ENCODE assay signal across 8 cellular contexts in the genomic region with DNA sequence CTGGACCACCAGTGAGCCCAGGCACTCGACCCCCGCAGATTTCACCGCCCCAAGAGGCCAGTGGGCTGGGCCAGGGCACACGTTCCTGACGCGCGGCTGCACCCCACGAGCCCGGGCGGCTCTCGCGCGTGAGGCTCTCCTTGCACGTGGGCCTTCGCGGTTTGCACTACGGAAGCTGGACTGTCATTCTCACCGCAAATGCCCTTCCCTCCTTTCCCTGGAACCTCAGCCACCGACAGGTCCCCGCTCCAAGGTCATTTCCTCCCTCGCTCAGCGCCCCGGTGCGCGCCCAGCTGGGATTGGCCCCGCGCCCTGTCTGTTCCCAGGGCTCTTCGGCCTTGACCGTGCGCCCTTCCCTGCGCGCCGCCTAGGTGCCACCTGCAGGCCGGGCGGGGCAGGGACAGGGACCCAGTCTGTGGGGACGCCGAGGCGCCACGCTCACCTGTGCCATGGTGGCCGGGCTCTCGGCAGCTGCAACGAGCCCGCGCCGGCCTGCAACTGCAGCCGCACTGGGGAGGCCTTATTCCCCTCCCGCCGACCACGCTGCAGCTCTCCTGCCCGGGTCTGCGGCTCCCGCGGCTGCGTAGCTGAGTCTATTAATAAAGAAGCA. TPM values are rescaled to one million over a fixed set of nuclear protein-coding genes. Genes with fewer than 3 reads are reported as not detected.
DNase-seq lines count a peak whose midpoint lies in the region; ATAC-seq and TF ChIP-seq lines count a peak whose summit lies in the region.

No MANE protein-coding gene starts in this region.

- TF ChIP-seq CTCF in endodermal cell (conservative IDR thresholded peaks at IDR 0.05): peak; percentile 87
- peak in 2 of 3 experiments; percentile 18 to 33 for TF ChIP-seq CTCF in testis (IDR thresholded peaks at IDR 0.05)

- peaks cover 16% of the 10 kb centered on the region for H3K4me1 Mint-ChIP-seq in endodermal cell
- H3K4me1 Mint-ChIP-seq in naive thymus-derived CD8-positive, alpha-beta T cell: peaks cover 11 to 34% (median 27%) of the 10 kb centered on the region in 4 donors

- DNase-seq in NCI-H345 (lab: John Stamatoyannopoulos, UW) (peak; percentile 83), endodermal cell (peak; percentile 96), testis (peak; percentile 70)
- peak; percentile 78 to 83 for DNase-seq in activated CD4-positive, alpha-beta T cell treated with anti-CD3 and anti-CD28 coated beads, Interleukin-2, amount 50 U/mL, for 48 hours
- peak; percentile 59 to 82 (median 69) for DNase-seq in naive thymus-derived CD8-positive, alpha-beta T cell

- H3K27ac Mint-ChIP-seq in endodermal cell: no peak overlapping the region
- peak overlapping the region; percentile 37 to 95 (median 82) for H3K27ac Mint-ChIP-seq in naive thymus-derived CD8-positive, alpha-beta T cell

- H3K36me3 Mint-ChIP-seq in endodermal cell (ENCODE audit: low read depth): no peaks in the 10 kb centered on the region
- H3K36me3 Mint-ChIP-seq in naive thymus-derived CD8-positive, alpha-beta T cell: no peaks in the 10 kb centered on the region

- H3K36me3 ChIP-seq in endodermal cell (ENCODE audit: control insufficient read depth, insufficient read depth, low read length): no peaks in the 10 kb centered on the region
- H3K36me3 ChIP-seq in testis (ENCODE audit: low read depth, missing control alignments): no peaks in the 10 kb centered on the region

- H3K27ac ChIP-seq in endodermal cell (ENCODE audit: low read depth, low read length) (no peak overlapping the region), testis (no peak overlapping the region)

- intact Hi-C loops in testis (cut with DNase I; ENCODE audit: low total_unique reads): no loop called here

- peak; percentile 49 for ATAC-seq in HG02678 (IDR thresholded peaks at IDR 0.05; ENCODE audit: unreplicated experiment)
- peak; percentile 46 to 56 for ATAC-seq in naive thymus-derived CD8-positive, alpha-beta T cell
- no peak for ATAC-seq in HG02973 (IDR thresholded peaks at IDR 0.05; ENCODE audit: unreplicated experiment)

- H3K27me3 ChIP-seq in endodermal cell (ENCODE audit: control insufficient read depth, insufficient read depth, low read length, poor library complexity, severe bottlenecking) (peaks cover 68% of the 10 kb centered on the region), testis (no peaks in the 10 kb centered on the region)

- no peaks in the 10 kb centered on the region for H3K4me1 ChIP-seq in endodermal cell (ENCODE audit: control insufficient read depth, insufficient read depth, low read length)
- peaks cover 37% of the 10 kb centered on the region for H3K4me1 ChIP-seq in testis

- peak overlapping the region; percentile 61; the same call in 1 of the 2 replicates for H3K4me3 ChIP-seq in GM08714 (ENCODE audit: low read length)
- H3K4me3 ChIP-seq in endodermal cell (ENCODE audit: low read length): peak overlapping the region; percentile 75
- peak overlapping the region; percentile 9 to 76 for H3K4me3 ChIP-seq in testis

- peaks cover 58% of the 10 kb centered on the region for H3K27me3 Mint-ChIP-seq in endodermal cell (ENCODE audit: insufficient read depth)
- peaks cover 0 to 1% (median 0%) of the 10 kb centered on the region in 5 donors for H3K27me3 Mint-ChIP-seq in naive thymus-derived CD8-positive, alpha-beta T cell

- no peaks in the 10 kb centered on the region for H3K9me3 ChIP-seq in endodermal cell (ENCODE audit: control insufficient read depth, low read length)
- H3K9me3 ChIP-seq in testis: no peaks in the 10 kb centered on the region

- H3K9me3 Mint-ChIP-seq in endodermal cell: no peaks in the 10 kb centered on the region
- H3K9me3 Mint-ChIP-seq in naive thymus-derived CD8-positive, alpha-beta T cell: no peaks in the 10 kb centered on the region

- H3K9ac ChIP-seq in endodermal cell (ENCODE audit: extremely low read depth, low read length, poor library complexity, severe bottlenecking): no peak overlapping the region

- POLR2A ChIA-PET in naive thymus-derived CD8-positive, alpha-beta T cell (lab: Charles Lee): interaction anchor here (0.6 to 3.8 kb wide), 6 partner anchors 11 to 82 kb away, joined by 3 to 72 read pairs (median 4); no protein-coding TSS in a partner anchor

- H3K4me3 Mint-ChIP-seq in endodermal cell: peak overlapping the region; percentile 56
- peak overlapping the region; percentile 84 to 98 (median 94) for H3K4me3 Mint-ChIP-seq in naive thymus-derived CD8-positive, alpha-beta T cell

- no peak for TF ChIP-seq POLR2A in testis (IDR thresholded peaks at IDR 0.05)

- 4 to 5% methylated on average over 24 to 54 of the region's 54 CpGs for whole genome bisulfite sequencing in endodermal cell (ENCODE audit: insufficient coverage in 1 of 2, insufficient read length in 1 of 2), 2 experiments
- 1 to 5% methylated on average over 26 to 54 of the region's 54 CpGs for WGBS in testis, 2 donors

RNA-seq across cellular contexts. Expression of a gene that starts 2.1 kb away (rescaled TPM):
- total RNA-seq in endodermal cell: 1 to 10 TPM; 3.3 to 7.3 TPM
- 2.7 TPM for polyA plus RNA-seq in endodermal cell (2013, experiment 1 of 2)
- polyA plus RNA-seq in endodermal cell (2013, experiment 2 of 2): 1.8 TPM
- 10 to 100 TPM; 23.3 to 34.4 TPM for total RNA-seq in naive thymus-derived CD8-positive, alpha-beta T cell
- 1 to 10 TPM; 3.1 to 4.7 (median 3.4) TPM for polyA plus RNA-seq in naive thymus-derived CD8-positive, alpha-beta T cell
- total RNA-seq in testis: 10 to 100 TPM; 49.1 to 58.5 TPM
- 39.2 TPM for polyA plus RNA-seq in testis (ENCODE audit: insufficient read depth, low read depth, low replicate concordance)

RNA-seq across cellular contexts. Expression of a gene that starts 59.8 kb away (rescaled TPM):
- total RNA-seq in endodermal cell (10 to 100 TPM; 63.8 to 64.9 TPM), testis (10 to 100 TPM; 43.2 to 45.0 TPM)
- polyA plus RNA-seq in endodermal cell (2013, experiment 1 of 2): 58.7 TPM
- 54.7 TPM for polyA plus RNA-seq in endodermal cell (2013, experiment 2 of 2)
- 10 to 100 TPM; 40.7 to 41.4 TPM for total RNA-seq in naive thymus-derived CD8-positive, alpha-beta T cell
- 100 to 1,000 TPM; 109 to 134 (median 127) TPM for polyA plus RNA-seq in naive thymus-derived CD8-positive, alpha-beta T cell
- polyA plus RNA-seq in testis (ENCODE audit: insufficient read depth, low read depth, low replicate concordance): 96.2 TPM

RNA-seq across cellular contexts. Expression of a gene that starts 59.9 kb away (rescaled TPM):
- 10 to 100 TPM; 23.9 to 28.3 TPM for total RNA-seq in endodermal cell
- polyA plus RNA-seq in endodermal cell (2013, experiment 1 of 2): 16.2 TPM
- polyA plus RNA-seq in endodermal cell (2013, experiment 2 of 2): 12.4 TPM
- 10 to 100 TPM; 28.5 to 32.5 TPM for total RNA-seq in naive thymus-derived CD8-positive, alpha-beta T cell
- polyA plus RNA-seq in naive thymus-derived CD8-positive, alpha-beta T cell: 10 to 100 TPM in 1 of 3 donors, 1 to 10 TPM in 2; 5.1 to 10.5 (median 6.0) TPM
- total RNA-seq in testis: 10 to 100 TPM; 42.6 to 47.1 TPM
- polyA plus RNA-seq in testis (ENCODE audit: insufficient read depth, low read depth, low replicate concordance): 68.9 TPM
